8 cellular contexts compared by ENCODE assay signal in the genomic region with DNA sequence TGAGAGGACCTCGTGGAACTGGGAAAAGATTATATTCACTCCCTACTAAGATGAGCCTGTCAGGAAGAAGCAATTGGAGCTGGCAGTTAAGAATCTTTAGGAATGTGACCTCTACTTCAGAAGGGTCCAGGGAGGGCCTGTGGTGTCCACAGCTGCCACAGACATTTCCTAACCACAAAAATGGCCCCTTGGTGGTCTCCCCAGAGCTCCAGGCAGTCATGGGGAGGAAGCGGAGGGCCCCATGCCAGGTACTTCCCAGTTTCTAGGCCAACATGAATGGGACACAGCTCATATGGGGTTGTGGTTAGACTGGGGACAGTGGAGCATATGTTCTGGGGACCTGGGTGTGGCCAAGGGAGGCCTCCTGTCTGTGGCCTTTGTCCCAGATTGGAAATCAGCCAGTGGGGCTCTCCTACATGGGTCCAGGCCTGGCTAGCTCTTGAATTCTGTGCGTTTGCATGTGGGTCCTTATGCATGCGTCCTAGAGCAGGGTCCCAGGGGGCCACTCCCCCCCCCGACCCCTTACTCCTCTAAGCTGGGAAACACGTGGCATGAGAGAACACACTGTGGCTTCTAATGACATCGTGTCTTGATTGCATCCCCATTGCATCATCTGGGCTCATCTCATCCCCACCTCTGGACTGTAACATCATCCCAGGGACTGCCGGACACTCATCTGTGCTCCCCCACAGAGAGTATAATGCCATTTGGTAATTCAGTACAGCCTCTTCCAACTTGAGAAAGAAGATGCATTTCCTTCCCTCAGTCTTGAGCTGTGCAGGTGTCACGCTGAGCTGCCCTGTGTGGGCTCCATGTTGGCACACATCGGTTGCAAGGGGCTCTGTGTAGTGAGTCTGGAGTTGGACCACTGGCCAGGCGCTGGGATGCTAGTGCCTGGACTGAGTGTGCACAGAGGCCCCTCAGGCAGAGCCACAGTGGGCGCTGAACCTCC. TPM values are rescaled to one million over a fixed set of nuclear protein-coding genes. Genes with fewer than 3 reads are reported as not detected.
DNase-seq lines count a peak whose midpoint lies in the region; ATAC-seq, FAIRE-seq and TF ChIP-seq lines count a peak whose summit lies in the region.

No MANE protein-coding gene starts in this region.

- H3K27me3 ChIP-seq in astrocyte (ENCODE audit: insufficient read depth, low read length), result no peaks in the 10 kb centered on the region

- ATAC-seq in naive B cell (ENCODE audit: low read depth in 2 of 2) (no peak), HG03175 (IDR thresholded peaks at IDR 0.05; ENCODE audit: unreplicated experiment) (no peak), omental fat pad (ENCODE audit: low FRiP score) (no peak), HG03095 (IDR thresholded peaks at IDR 0.05; ENCODE audit: unreplicated experiment) (no peak)

- no peak overlapping the region for H2AFZ ChIP-seq in astrocyte (ENCODE audit: low read depth, low read length)

- no peak for FAIRE-seq in astrocyte (lab: Jason Lieb, UNC)

- H3K9me3 ChIP-seq in KOPT-K1 (ENCODE audit: insufficient read depth, low read length, poor library complexity, severe bottlenecking), result no peaks in the 10 kb centered on the region
- H3K9me3 ChIP-seq in astrocyte (ENCODE audit: insufficient read depth, low read depth, low read length), result no peaks in the 10 kb centered on the region

- peaks cover 72% of the 10 kb centered on the region for H3K36me3 ChIP-seq in KOPT-K1 (ENCODE audit: insufficient read depth, low read length)
- no peaks in the 10 kb centered on the region for H3K36me3 ChIP-seq in astrocyte (ENCODE audit: insufficient read depth, low read length)

- H3K27me3 Mint-ChIP-seq in astrocyte (ENCODE audit: low read depth, unreplicated experiment), result no peaks in the 10 kb centered on the region
- no peaks in the 10 kb centered on the region for H3K27me3 Mint-ChIP-seq in naive B cell

- H3K79me2 ChIP-seq in astrocyte (ENCODE audit: insufficient read depth, low read length), result no peaks in the 10 kb centered on the region

- no peak overlapping the region for H3K4me3 ChIP-seq in astrocyte (ENCODE audit: insufficient read depth, low read depth, low read length)

- H3K27ac ChIP-seq in KOPT-K1 (ENCODE audit: low read depth, low read length, poor library complexity, severe bottlenecking) (peak overlapping the region; percentile 99), astrocyte (ENCODE audit: low read depth, low read length) (peak overlapping the region; percentile 78)

- DNase-seq in Daoy (ENCODE audit: low read depth) (peak; percentile 97), astrocyte (ENCODE audit: low read depth) (peak; percentile 85), naive B cell (no peak), omental fat pad (ENCODE audit: low spot score) (no peak), occipital lobe (lab: John Stamatoyannopoulos, UW) (no peak)

- H3K4me1 Mint-ChIP-seq in astrocyte (ENCODE audit: low read depth, unreplicated experiment) (peaks cover 63% of the 10 kb centered on the region), naive B cell (peaks cover 82 to 97% (median 94%) of the 10 kb centered on the region in 3 donors)

- H3K4me2 ChIP-seq in astrocyte (ENCODE audit: low read length), result peak overlapping the region; percentile 65

- peaks cover 44% of the 10 kb centered on the region for H3K4me1 ChIP-seq in astrocyte (ENCODE audit: insufficient read depth, low read length)

- peaks cover 2% of the 10 kb centered on the region for H3K9me3 Mint-ChIP-seq in astrocyte (ENCODE audit: unreplicated experiment)
- H3K9me3 Mint-ChIP-seq in naive B cell, result no peaks in the 10 kb centered on the region

- peak overlapping the region; percentile 52 for H3K9ac ChIP-seq in astrocyte (ENCODE audit: low read length)

- H4K20me1 ChIP-seq in astrocyte (ENCODE audit: insufficient read depth, low read length), result no peaks in the 10 kb centered on the region

- H3K36me3 Mint-ChIP-seq in astrocyte (ENCODE audit: low read depth, unreplicated experiment) (peaks cover 11% of the 10 kb centered on the region), naive B cell (peaks cover 4% of the 10 kb centered on the region in 2 donors)

- H3K4me3 Mint-ChIP-seq in astrocyte (ENCODE audit: unreplicated experiment) (no peak overlapping the region), naive B cell (peak overlapping the region in 4 of 8 donors; percentile 28 to 77 (median 66))

- no peak for TF ChIP-seq CTCF in astrocyte (IDR thresholded peaks at IDR 0.05; ENCODE audit: insufficient read depth, low read depth, low read length)
- no peak for TF ChIP-seq CTCF in omental fat pad (IDR thresholded peaks at IDR 0.05)

- peak overlapping the region; percentile 100 for H3K27ac Mint-ChIP-seq in astrocyte (ENCODE audit: unreplicated experiment)
- peak overlapping the region; percentile 16 to 100 (median 78) for H3K27ac Mint-ChIP-seq in naive B cell

RNA-seq across cellular contexts. Expression of gene IRF1, which starts 31.3 kb away (rescaled TPM):
- total RNA-seq in Daoy (2014; rRNA removed; shearing (Covaris generic)), result 18.2 and 20.1 TPM in 2 replicates
- total RNA-seq in astrocyte (39.7 and 42.5 TPM in 2 replicates), omental fat pad (100 to 1,000 TPM in 3 of 4 donors, 10 to 100 TPM in 1; 23.5 to 172 (median 133) TPM), occipital lobe (2.0 TPM)
- polyA plus RNA-seq in naive B cell (ENCODE audit: low read depth in 6 of 6), result 100 to 1,000 TPM; 228 to 332 (median 296) TPM

Comparison
In these comparisons a context has a peak if more than half of its experiments do, and no peak if none do; other contexts are left out.
1. DNase-seq: peak in Daoy (single experiment) and astrocyte (single experiment); none in naive B cell (single experiment), omental fat pad (single experiment) and occipital lobe (single experiment).